In genomic region chr22:30968015-30968923, GRCh38 we compare ENCODE assay signal across 8 cellular contexts. TPM values are rescaled to one million over a fixed set of nuclear protein-coding genes. Genes with fewer than 3 reads are reported as not detected.
A peak's percentile ranks its signal among the peaks of the same experiment; 100 is the strongest.
DNase-seq lines count a peak whose midpoint lies in the region; ATAC-seq, FAIRE-seq and TF ChIP-seq lines count a peak whose summit lies in the region.

Gene MORC2 (minus strand): TSS chr22:30968774. CDS start chr22:30967889, 885 bp downstream.

- H3K27me3 Mint-ChIP-seq in activated CD8-positive, alpha-beta memory T cell treated with anti-CD3 and anti-CD28 coated beads, Interleukin-2, amount 10 ng/mL, durations not matched to agents 7 days and 5 days, result no peaks in the 10 kb centered on the region

- H3K9me3 ChIP-seq in small intestine (ENCODE audit: control insufficient read depth, low read depth), result no peaks in the 10 kb centered on the region

- no peak for DNase-seq in activated CD8-positive, alpha-beta memory T cell treated with anti-CD3 and anti-CD28 coated beads, Interleukin-2, amount 10 ng/mL, durations not matched to agents 7 days and 5 days
- DNase-seq in activated CD8-positive, alpha-beta memory T cell treated with anti-CD3 and anti-CD28 coated beads, Interleukin-2, amount 50 U/mL, for 4 hours, result no peak
- peak; percentile 56 for DNase-seq in NCI-H226
- peak; percentile 33 to 75 for DNase-seq in T47D (ENCODE audit: low read depth in 1 of 2, low spot score in 1 of 2)
- DNase-seq in inferior parietal cortex (ENCODE audit: extremely low spot score), result peak; percentile 5
- peak; percentile 73 for DNase-seq in small intestine
- DNase-seq in GM13977 (ENCODE audit: low spot score), result no peak

- ATAC-seq in activated CD8-positive, alpha-beta memory T cell treated with anti-CD3 and anti-CD28 coated beads, Interleukin-2, amount 10 ng/mL, durations not matched to agents 7 days and 5 days, result peak; percentile 8
- ATAC-seq in HG02870 (IDR thresholded peaks at IDR 0.05; ENCODE audit: unreplicated experiment), result peak; percentile 13

- CTCF ChIA-PET in activated CD8-positive, alpha-beta memory T cell treated with anti-CD3 and anti-CD28 coated beads, Interleukin-2, amount 10 ng/mL, durations not matched to agents 7 days and 5 days (lab: Charles Lee), result interaction anchor here (0.9 to 3.2 kb wide), 13 partner anchors 12 to 697 kb away, joined by 3 to 16 read pairs (median 4); partner anchors contain the start of genes RNF185 and SMTN

- H3K27ac Mint-ChIP-seq in activated CD8-positive, alpha-beta memory T cell treated with anti-CD3 and anti-CD28 coated beads, Interleukin-2, amount 10 ng/mL, durations not matched to agents 7 days and 5 days, result peak within 1 kb of the TSS; percentile 97

- peak within 1 kb of the TSS; percentile 91 for H3K4me3 Mint-ChIP-seq in activated CD8-positive, alpha-beta memory T cell treated with anti-CD3 and anti-CD28 coated beads, Interleukin-2, amount 10 ng/mL, durations not matched to agents 7 days and 5 days

- TF ChIP-seq CTCF in GM13977 (IDR thresholded peaks at IDR 0.05; ENCODE audit: extremely low read depth, insufficient read depth, missing control alignments), result no peak

- peaks cover 18% of the 10 kb centered on the region for H3K9me3 Mint-ChIP-seq in activated CD8-positive, alpha-beta memory T cell treated with anti-CD3 and anti-CD28 coated beads, Interleukin-2, amount 10 ng/mL, durations not matched to agents 7 days and 5 days (ENCODE audit: low read depth)

- WGBS in small intestine, 3 donors, result 20 to 23% (median 22%) methylated on average over 51 to 53 of the region's 53 CpGs

- in situ Hi-C loops in T47D (cut with HindIII; ENCODE audit: low pct_unique_long_range_greater_than_20kb, low sequenced_read_pairs), result no loop called here
- in situ Hi-C loops in GM13977 (cut with MboI; ENCODE audit: low pct_unique_long_range_greater_than_20kb, low sequenced_read_pairs, unreplicated experiment), result no loop called here

- H3K36me3 Mint-ChIP-seq in activated CD8-positive, alpha-beta memory T cell treated with anti-CD3 and anti-CD28 coated beads, Interleukin-2, amount 10 ng/mL, durations not matched to agents 7 days and 5 days, result peaks cover 74% of the 10 kb centered on the region

- peaks cover 5 to 10% of the 10 kb centered on the region in 2 donors for H3K36me3 ChIP-seq in small intestine (ENCODE audit: control insufficient read depth in 2 of 2, insufficient read depth in 2 of 2, low read length in 2 of 2)

- H3K4me3 ChIP-seq in small intestine (ENCODE audit: low read depth in 1 of 2, low read length in 2 of 2), result peak within 1 kb of the TSS; percentile 86 to 97

- H3K4me1 Mint-ChIP-seq in activated CD8-positive, alpha-beta memory T cell treated with anti-CD3 and anti-CD28 coated beads, Interleukin-2, amount 10 ng/mL, durations not matched to agents 7 days and 5 days, result peaks cover 52% of the 10 kb centered on the region

- H3K27me3 ChIP-seq in small intestine (ENCODE audit: control insufficient read depth in 2 of 2, insufficient read depth in 2 of 2, low read length in 2 of 2), result no peaks in the 10 kb centered on the region

- H3K27ac ChIP-seq in small intestine (ENCODE audit: low read depth in 1 of 2, low read length in 1 of 2), result peak within 1 kb of the TSS; percentile 94 to 98

- no peak for FAIRE-seq in small intestine (lab: Jason Lieb, UNC)

- peaks cover 2 to 16% of the 10 kb centered on the region in 2 donors for H3K4me1 ChIP-seq in small intestine (ENCODE audit: control insufficient read depth in 2 of 2, insufficient read depth in 1 of 2, low read depth in 1 of 2, low read length in 1 of 2)

RNA-seq across cellular contexts. Expression of gene MORC2, which starts in this region (rescaled TPM):
- 10 to 100 TPM; 27.0 to 28.7 TPM for total RNA-seq in activated CD8-positive, alpha-beta memory T cell treated with anti-CD3 and anti-CD28 coated beads, Interleukin-2, amount 10 ng/mL, durations not matched to agents 7 days and 5 days
- 10 to 100 TPM; 13.6 to 28.4 (median 14.1) TPM for polyA plus RNA-seq in small intestine

Comparison
In these comparisons a context has a peak if more than half of its experiments do, and no peak if none do; other contexts are left out.
1. DNase-seq: peak in NCI-H226 (single experiment), T47D (2 of 2), inferior parietal cortex (single experiment) and small intestine (single experiment); none in activated CD8-positive, alpha-beta memory T cell treated with anti-CD3 and anti-CD28 coated beads, Interleukin-2, amount 10 ng/mL, durations not matched to agents 7 days and 5 days (single experiment), activated CD8-positive, alpha-beta memory T cell treated with anti-CD3 and anti-CD28 coated beads, Interleukin-2, amount 50 U/mL, for 4 hours (single experiment) and GM13977 (single experiment).